7 cellular contexts compared by ENCODE assay signal in the genomic region with DNA sequence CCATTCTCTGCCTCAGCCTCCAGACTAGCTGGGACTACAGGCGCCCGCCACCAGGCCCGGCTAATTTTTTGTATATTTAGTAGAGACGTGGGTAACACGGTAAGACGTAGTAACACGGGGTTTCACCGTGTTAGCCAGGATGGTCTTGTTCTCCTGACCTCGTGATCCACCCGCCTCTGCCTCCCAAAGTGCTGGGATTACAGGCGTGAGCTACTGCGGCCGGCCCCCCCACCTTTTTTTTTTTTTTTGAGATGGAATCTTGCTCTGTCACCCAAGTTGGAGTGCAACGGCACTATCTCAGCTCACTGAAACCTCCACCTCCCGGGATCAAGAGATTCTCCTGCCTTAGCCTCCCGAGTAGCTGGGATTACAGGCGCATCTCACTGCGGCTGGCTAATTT. TPM values are rescaled to one million over a fixed set of nuclear protein-coding genes. Genes with fewer than 3 reads are reported as not detected.
"Had no signal": no experiment of that assay in that cellular context is flagged by ENCODE, and none has a peak within 500 bp of the region (broad histone marks: within the 10 kb centered on the region; RNA-seq: fewer than 3 reads in every experiment).

No MANE protein-coding gene starts in this region.

RNA-seq across cellular contexts. Expression of gene CBLC, which starts 5.5 kb away (rescaled TPM):
- total RNA-seq: natural killer cell treated with Interleukin-12 subunit alpha and Interleukin-12 subunit beta and Interleukin-15 and Interleukin-18, amount 100 ng/mL, for 72 hours; neural crest cell; osteocyte; posterior vena cava; right atrium auricular region; sciatic nerve; spleen had no signal
- polyA plus RNA-seq: spleen had no signal

RNA-seq across cellular contexts. Expression of gene BCAM, which starts 36.8 kb away (rescaled TPM):
- total RNA-seq: natural killer cell treated with Interleukin-12 subunit alpha and Interleukin-12 subunit beta and Interleukin-15 and Interleukin-18, amount 100 ng/mL, for 72 hours had no signal
